18 cellular contexts compared by ENCODE assay signal in genomic region chr4:117474987-117475386, GRCh38.
"Had no signal": no experiment of that assay in that cellular context is flagged by ENCODE, and none has a peak within 500 bp of the region (broad histone marks: within the 10 kb centered on the region; RNA-seq: fewer than 3 reads in every experiment).

No MANE protein-coding gene starts in this region.

- DNase-seq: effector memory CD4-positive, alpha-beta T cell; esophagus squamous epithelium; foreskin fibroblast; immature natural killer cell; left colon; mucosa of descending colon; naive thymus-derived CD8-positive, alpha-beta T cell; posterior cingulate gyrus; sigmoid colon; stimulated activated CD4-positive, alpha-beta T cell treated with anti-CD3 and anti-CD28 coated beads, Interleukin-12 subunit alpha, Interleukin-12 subunit beta, amount 100 ng/mL, for 4 hours; stimulated activated naive CD4-positive, alpha-beta T cell; stomach; substantia nigra; transverse colon had no signal

- H3K4me1 Mint-ChIP-seq: immature natural killer cell; naive thymus-derived CD8-positive, alpha-beta T cell had no signal

- H3K4me1 ChIP-seq: esophagus squamous epithelium, right atrium auricular region, sigmoid colon, stomach, transverse colon had no signal

- H3K27ac ChIP-seq: epithelial cell of prostate, esophagus squamous epithelium, right atrium auricular region, sigmoid colon, skin epidermis, stomach, thoracic aorta, transverse colon had no signal

- H3K4me3 Mint-ChIP-seq: immature natural killer cell; naive thymus-derived CD8-positive, alpha-beta T cell had no signal

- H3K27ac Mint-ChIP-seq: immature natural killer cell; naive thymus-derived CD8-positive, alpha-beta T cell had no signal

- H3K4me3 ChIP-seq: esophagus squamous epithelium, mucosa of descending colon, right atrium auricular region, sigmoid colon, skin epidermis, stomach, thoracic aorta, transverse colon had no signal

- H3K27me3 Mint-ChIP-seq: naive thymus-derived CD8-positive, alpha-beta T cell had no signal

- H3K36me3 Mint-ChIP-seq: immature natural killer cell; naive thymus-derived CD8-positive, alpha-beta T cell had no signal

- H3K36me3 ChIP-seq: esophagus squamous epithelium, right atrium auricular region, sigmoid colon, stomach, thoracic aorta, transverse colon had no signal

- H3K27me3 ChIP-seq: esophagus squamous epithelium, right atrium auricular region, sigmoid colon, stomach, transverse colon had no signal

- H3K9me3 ChIP-seq: esophagus squamous epithelium, mucosa of descending colon, right atrium auricular region, sigmoid colon, stomach, thoracic aorta, transverse colon had no signal

- ATAC-seq: left colon; mucosa of descending colon; naive thymus-derived CD8-positive, alpha-beta T cell had no signal
